In the genomic region with DNA sequence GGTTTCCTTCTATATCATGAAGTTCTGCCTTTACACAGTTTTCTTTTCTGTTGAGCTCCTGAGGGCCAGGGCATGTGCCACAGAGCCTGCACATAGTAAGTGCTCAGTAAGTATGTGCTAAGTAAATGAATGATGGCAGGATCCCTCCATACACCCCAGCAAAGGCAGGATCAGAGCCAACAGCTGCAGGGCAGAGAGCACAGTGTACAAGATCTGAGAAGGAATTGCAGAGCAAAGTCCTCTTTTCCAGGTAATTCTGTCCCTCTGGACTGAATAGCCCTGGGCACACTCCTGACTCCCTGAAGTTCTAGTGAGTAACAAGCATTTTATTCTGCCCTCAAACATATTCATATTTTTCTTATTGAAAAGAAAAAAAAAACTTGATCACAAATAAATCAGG, we compare ENCODE assay signal across 7 cellular contexts.
"Had no signal": no experiment of that assay in that cellular context is flagged by ENCODE, and none has a peak within 500 bp of the region (broad histone marks: within the 10 kb centered on the region; RNA-seq: fewer than 3 reads in every experiment).

No MANE protein-coding gene starts in this region.

- FAIRE-seq: H1, H54, HepG2 had no signal

- ATAC-seq: GM23338, HepG2 had no signal

- DNase-seq: H9, HCEC 1CT had no signal

- H3K27ac ChIP-seq: HL-60 had no signal

- H3K4me3 ChIP-seq: GM23338 had no signal
